10 cellular contexts compared by ENCODE assay signal in genomic region chr4:137541866-137542648, GRCh38. TPM values are rescaled to one million over a fixed set of nuclear protein-coding genes. Genes with fewer than 3 reads are reported as not detected.
DNase-seq lines count a peak whose midpoint lies in the region; TF ChIP-seq lines count a peak whose summit lies in the region.
"Had no signal": no experiment of that assay in that cellular context is flagged by ENCODE, and none has a peak within 500 bp of the region (broad histone marks: within the 10 kb centered on the region; RNA-seq: fewer than 3 reads in every experiment).

No MANE protein-coding gene starts in this region.

- H2AFZ ChIP-seq in OCI-LY3 (ENCODE audit: low read depth, low read length) = peak overlapping the region; percentile 61; the same call in 1 of the 2 replicates
- H2AFZ ChIP-seq in fibroblast of lung (ENCODE audit: low read length) = peak overlapping the region; percentile 75

- TF ChIP-seq CTCF in AG04450 (IDR thresholded peaks at IDR 0.05; ENCODE audit: low read depth, low read length) = no peak
- TF ChIP-seq CTCF in OCI-LY3 (IDR thresholded peaks at IDR 0.05; ENCODE audit: low read depth, low read length) = no peak
- no peak for TF ChIP-seq CTCF in fibroblast of lung (conservative IDR thresholded peaks at IDR 0.05 in 1 of 2, IDR thresholded peaks at IDR 0.05 in 1 of 2; ENCODE audit: low read depth in 1 of 2, low read length in 2 of 2)
- no peak for TF ChIP-seq CTCF in prostate gland (IDR thresholded peaks at IDR 0.05)
- no peak for TF ChIP-seq CTCF in lower leg skin (IDR thresholded peaks at IDR 0.05)

- peak overlapping the region; percentile 41 for H3K4me2 ChIP-seq in OCI-LY3 (ENCODE audit: low read length)
- peak overlapping the region; percentile 92 for H3K4me2 ChIP-seq in fibroblast of lung (ENCODE audit: extremely low read depth, insufficient read depth, low read length)
- H3K4me2 ChIP-seq: BLaER1 had no signal

- TF ChIP-seq POLR2A in prostate gland (IDR thresholded peaks at IDR 0.05) = no peak
- no peak for TF ChIP-seq POLR2A in lower leg skin (IDR thresholded peaks at IDR 0.05)

- DNase-seq in AG04450 (ENCODE audit: low read depth, low spot score) (no peak), fibroblast of lung (ENCODE audit: low read depth in 2 of 2) (peak; percentile 13 to 42), prostate gland (ENCODE audit: low spot score) (no peak), G401 (ENCODE audit: low spot score) (no peak), NCI-H526 (lab: John Stamatoyannopoulos, UW) (no peak), OCI-M2 (lab: John Stamatoyannopoulos, UW; ENCODE audit: unreplicated experiment) (no peak), lower leg skin (ENCODE audit: low spot score in 2 of 2) (no peak)

- H3K4me3 ChIP-seq in AG04450 (ENCODE audit: low read depth, low read length) (peak overlapping the region; percentile 18), OCI-LY3 (ENCODE audit: low read length) (peak overlapping the region; percentile 31), fibroblast of lung (replicated peaks in 1 of 4; ENCODE audit: control extremely low read depth in 1 of 4, insufficient read depth in 1 of 4, low read depth in 3 of 4, low read length in 4 of 4) (peak overlapping the region; percentile 36 to 53 (median 40)), prostate gland (no peak overlapping the region), lower leg skin (ENCODE audit: low read depth, poor library complexity, severe bottlenecking) (no peak overlapping the region)
- H3K4me3 ChIP-seq: BLaER1 had no signal

- POLR2A ChIA-PET in AG04450 (lab: Yijun Ruan, JAX) = no interaction called here

- no peaks in the 10 kb centered on the region for H3K36me3 ChIP-seq in OCI-LY3 (replicated peaks; ENCODE audit: low read depth, low read length)
- H3K36me3 ChIP-seq in fibroblast of lung (ENCODE audit: control insufficient read depth, insufficient read depth, low read length) = no peaks in the 10 kb centered on the region
- H3K36me3 ChIP-seq in prostate gland = no peaks in the 10 kb centered on the region
- H3K36me3 ChIP-seq: BLaER1 had no signal

- no peaks in the 10 kb centered on the region for H3K27me3 ChIP-seq in AG04450 (ENCODE audit: control insufficient read depth, insufficient read depth, low read length)
- H3K27me3 ChIP-seq in OCI-LY3 (ENCODE audit: low read depth, low read length) = no peaks in the 10 kb centered on the region
- no peaks in the 10 kb centered on the region for H3K27me3 ChIP-seq in fibroblast of lung (ENCODE audit: control insufficient read depth, insufficient read depth, low read length)
- H3K27me3 ChIP-seq in prostate gland (replicated peaks; ENCODE audit: insufficient read depth) = no peaks in the 10 kb centered on the region
- H3K27me3 ChIP-seq: BLaER1 had no signal

- H4K20me1 ChIP-seq in OCI-LY3 (ENCODE audit: insufficient read depth, low read length) (no peaks in the 10 kb centered on the region), fibroblast of lung (ENCODE audit: control insufficient read depth, extremely low read depth, insufficient read depth, low read length) (no peaks in the 10 kb centered on the region)
- H4K20me1 ChIP-seq: BLaER1 had no signal

- H3K27ac ChIP-seq in AG04450 (ENCODE audit: low read depth, low read length) (no peak overlapping the region), OCI-LY3 (ENCODE audit: low read length) (no peak overlapping the region), fibroblast of lung (ENCODE audit: insufficient read depth, low read length) (peak overlapping the region; percentile 33), prostate gland (peak overlapping the region; percentile 16 to 36)
- H3K27ac ChIP-seq: BLaER1 had no signal

- 35% methylated on average over 7 of the region's 7 CpGs for WGBS in prostate gland
- 30 to 36% methylated on average over 7 of the region's 7 CpGs for WGBS in lower leg skin, 2 donors

- CTCF ChIA-PET in AG04450 (lab: Charles Lee) = no interaction called here

- intact Hi-C loops in prostate gland (cut with DNase I) (no loop called here), lower leg skin (cut with DNase I; ENCODE audit: low total_unique reads) (no loop called here)

- no peaks in the 10 kb centered on the region for H3K4me1 ChIP-seq in OCI-LY3 (ENCODE audit: low read length)
- H3K4me1 ChIP-seq in fibroblast of lung (ENCODE audit: control insufficient read depth, extremely low read depth, insufficient read depth, low read length) = peaks cover 4% of the 10 kb centered on the region
- H3K4me1 ChIP-seq in prostate gland (replicated peaks) = no peaks in the 10 kb centered on the region
- H3K4me1 ChIP-seq: BLaER1 had no signal

- in situ Hi-C loops in G401 (cut with HindIII; ENCODE audit: low sequenced_read_pairs) = no loop called here

- no peaks in the 10 kb centered on the region for H3K79me2 ChIP-seq in OCI-LY3 (ENCODE audit: low read length)
- no peaks in the 10 kb centered on the region for H3K79me2 ChIP-seq in fibroblast of lung (ENCODE audit: control insufficient read depth, insufficient read depth, low read length)

- no peaks in the 10 kb centered on the region for H3K9me3 ChIP-seq in AG04450 (ENCODE audit: control insufficient read depth, insufficient read depth, low read length)
- H3K9me3 ChIP-seq in OCI-LY3 (ENCODE audit: insufficient read depth, low read length) = no peaks in the 10 kb centered on the region
- no peaks in the 10 kb centered on the region for H3K9me3 ChIP-seq in fibroblast of lung (ENCODE audit: control insufficient read depth, insufficient read depth, low read depth, low read length)
- no peaks in the 10 kb centered on the region for H3K9me3 ChIP-seq in prostate gland
- H3K9me3 ChIP-seq: BLaER1 had no signal

- H3K9ac ChIP-seq in OCI-LY3 (ENCODE audit: low read length) (no peak overlapping the region), fibroblast of lung (ENCODE audit: insufficient read depth, low read length) (peak overlapping the region; percentile 21)
- H3K9ac ChIP-seq: BLaER1 had no signal

RNA-seq across cellular contexts. Expression of gene PCDH18, which starts 9.8 kb away (rescaled TPM):
- 204 and 255 TPM in 2 replicates for polyA plus RNA-seq in AG04450 (2011; rRNA removed)
- 496 and 512 TPM in 2 replicates for polyA minus RNA-seq in AG04450 (2011; rRNA and poly(A)+ RNA removed)
- total RNA-seq in fibroblast of lung = 163 and 542 TPM in 2 replicates
- 194 and 203 TPM in 2 replicates for polyA plus RNA-seq in fibroblast of lung
- polyA plus RNA-seq in fibroblast of lung (2012) = 111 and 125 TPM in 2 replicates
- 158 and 239 TPM in 2 replicates for polyA minus RNA-seq in fibroblast of lung (ENCODE audit: low replicate concordance)
- 10 to 100 TPM; 12.3 to 28.0 TPM for total RNA-seq in prostate gland
- 1.8 and 3.4 TPM in 2 replicates for total RNA-seq in G401 (2014; rRNA removed; shearing (Covaris generic))
- 10 to 100 TPM in 1 of 4 donors, 1 to 10 TPM in 3; 4.4 to 18.3 (median 7.2) TPM for total RNA-seq in lower leg skin
- total RNA-seq: activated T-helper 17 cell treated with anti-CD3 and anti-CD28 coated beads, Interleukin-2, amount 50 U/mL, for 72 hours had no signal

Comparison
In these comparisons a context has a peak if more than half of its experiments do, and no peak if none do; other contexts are left out.
1. DNase-seq: peak in fibroblast of lung (2 of 2); none in AG04450 (single experiment), prostate gland (single experiment), G401 (single experiment), NCI-H526 (0 of 2), OCI-M2 (single experiment) and lower leg skin (0 of 2).
2. H3K27ac ChIP-seq: peak in fibroblast of lung (single experiment) and prostate gland (2 of 2); none in AG04450 (single experiment) and OCI-LY3 (single experiment).
3. H3K4me3 ChIP-seq: peak in AG04450 (single experiment), OCI-LY3 (single experiment) and fibroblast of lung (4 of 4); none in prostate gland (0 of 2) and lower leg skin (single experiment).